1 cellular context compared by ENCODE assay signal in genomic region chr2:25198209-25198525, GRCh38.
TF ChIP-seq lines count a peak whose summit lies in the region.

No MANE protein-coding gene starts in this region.

TF ChIP-seq in IMR-90, 13 proteins besides CTCF, POLR2A, EP300 and RAD21 (continued from another document):
- TF ChIP-seq, protein P1, sequence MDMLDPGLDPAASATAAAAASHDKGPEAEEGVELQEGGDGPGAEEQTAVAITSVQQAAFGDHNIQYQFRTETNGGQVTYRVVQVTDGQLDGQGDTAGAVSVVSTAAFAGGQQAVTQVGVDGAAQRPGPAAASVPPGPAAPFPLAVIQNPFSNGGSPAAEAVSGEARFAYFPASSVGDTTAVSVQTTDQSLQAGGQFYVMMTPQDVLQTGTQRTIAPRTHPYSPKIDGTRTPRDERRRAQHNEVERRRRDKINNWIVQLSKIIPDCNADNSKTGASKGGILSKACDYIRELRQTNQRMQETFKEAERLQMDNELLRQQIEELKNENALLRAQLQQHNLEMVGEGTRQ (IDR thresholded peaks at IDR 0.05; ENCODE audit: low read depth, low read length) = no peak
- TF ChIP-seq RFX5 (IDR thresholded peaks at IDR 0.05; ENCODE audit: low read depth, low read length) (no peak), NFE2L2 (IDR thresholded peaks at IDR 0.05; ENCODE audit: low read depth, low read length) (no peak), ELK1 (IDR thresholded peaks at IDR 0.05; ENCODE audit: borderline replicate concordance, low read depth, low read length) (no peak), RCOR1 (IDR thresholded peaks at IDR 0.05; ENCODE audit: insufficient replicate concordance, low read length) (no peak), BHLHE40 (IDR thresholded peaks at IDR 0.05; ENCODE audit: low read depth, low read length) (no peak), SMC3 (IDR thresholded peaks at IDR 0.05; ENCODE audit: low read depth, low read length) (no peak), MXI1 (IDR thresholded peaks at IDR 0.05; ENCODE audit: borderline replicate concordance, low read depth, low read length) (no peak), FOS (IDR thresholded peaks at IDR 0.05; ENCODE audit: low read depth, low read length) (no peak), CEBPB (IDR thresholded peaks at IDR 0.05; ENCODE audit: low read depth, low read length) (no peak), CHD1 (IDR thresholded peaks at IDR 0.05; ENCODE audit: low read depth, low read length) (no peak), MAZ (IDR thresholded peaks at IDR 0.05; ENCODE audit: borderline replicate concordance, low read depth, low read length) (no peak)
